In the genomic region with DNA sequence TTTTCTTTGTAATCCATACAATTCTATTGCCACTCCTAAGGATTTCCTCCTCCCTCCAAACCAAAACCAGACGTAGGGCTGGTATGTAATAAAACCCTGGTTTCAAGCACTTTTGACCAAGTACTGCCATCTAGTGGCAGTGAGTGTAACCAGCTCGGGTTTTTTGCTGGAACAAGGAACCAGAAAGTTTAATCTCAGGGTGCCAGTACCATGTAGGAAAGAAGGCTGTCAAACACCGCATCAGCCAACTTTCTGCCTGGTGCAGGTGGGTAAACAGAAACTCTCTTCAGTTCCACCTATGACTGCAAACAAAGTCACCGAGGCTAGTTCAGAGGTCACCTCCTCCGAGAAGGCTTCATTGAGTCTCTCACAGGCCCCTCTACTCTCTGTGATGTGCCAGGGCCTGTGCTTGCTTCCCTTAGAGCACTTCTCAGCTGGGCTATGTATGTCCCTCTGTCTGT, we compare ENCODE assay signal across 8 cellular contexts. TPM values are rescaled to one million over a fixed set of nuclear protein-coding genes. Genes with fewer than 3 reads are reported as not detected.
DNase-seq lines count a peak whose midpoint lies in the region; ATAC-seq and TF ChIP-seq lines count a peak whose summit lies in the region.

No MANE protein-coding gene starts in this region.

- peaks cover 0 to 2% (median 0%) of the 10 kb centered on the region in 7 donors for H3K9me3 Mint-ChIP-seq in naive B cell

- POLR2A ChIA-PET in GM10248 (lab: Yijun Ruan, JAX): no interaction called here

- no peaks in the 10 kb centered on the region for H4K20me1 ChIP-seq in OCI-LY1 (ENCODE audit: insufficient read depth, low read length)

- TF ChIP-seq POLR2A in thyroid gland (IDR thresholded peaks at IDR 0.05): no peak

- no peak overlapping the region for H3K27ac Mint-ChIP-seq in naive B cell

- no peaks in the 10 kb centered on the region for H3K79me2 ChIP-seq in OCI-LY1 (ENCODE audit: insufficient read depth, low read length)

- CTCF ChIA-PET in GM10248 (lab: Yijun Ruan, JAX): interaction anchor here (0.9 to 5.1 kb wide), 14 partner anchors 9 to 758 kb away, joined by 3 to 111 read pairs (median 4); partner anchors contain the start of gene THNSL2

- H3K36me3 Mint-ChIP-seq in naive B cell: no peaks in the 10 kb centered on the region

- H3K9me3 ChIP-seq in OCI-LY1 (ENCODE audit: low read length) (no peaks in the 10 kb centered on the region), thyroid gland (no peaks in the 10 kb centered on the region)

- no peaks in the 10 kb centered on the region for H3K9me2 ChIP-seq in OCI-LY1 (ENCODE audit: low read depth, low read length)

- WGBS in thyroid gland, 2 donors: 27 to 34% methylated on average over 5 of the region's 5 CpGs

- DNase-seq in GM10248 (ENCODE audit: extremely low spot score) (peak; percentile 57), HL-60 (ENCODE audit: low read depth in 1 of 2, low spot score in 1 of 2) (peak; percentile 23 to 75), activated T-cell treated with anti-CD3 and anti-CD28 coated beads for 4 hours (peak; percentile 44), naive B cell (peak; percentile 47), thyroid gland (peak; percentile 46 to 48)

- H3K4me3 Mint-ChIP-seq in naive B cell: peak overlapping the region in 1 of 8 donors; percentile 18

- ATAC-seq in esophagus mucosa (peak; percentile 69), naive B cell (ENCODE audit: low read depth in 2 of 2) (peak; percentile 30 to 67), GM21737 (IDR thresholded peaks at IDR 0.05; ENCODE audit: unreplicated experiment) (no peak)

- H3K36me3 ChIP-seq in OCI-LY1 (ENCODE audit: insufficient read depth, low read length) (no peaks in the 10 kb centered on the region), thyroid gland (no peaks in the 10 kb centered on the region)

- H3K4me1 ChIP-seq in OCI-LY1 (ENCODE audit: insufficient read depth, low read length, severe bottlenecking): no peaks in the 10 kb centered on the region
- H3K4me1 ChIP-seq in thyroid gland: no peaks in the 10 kb centered on the region

- no peak overlapping the region for H3K4me2 ChIP-seq in OCI-LY1 (ENCODE audit: low read length)

- no peak overlapping the region for H3K9ac ChIP-seq in OCI-LY1 (ENCODE audit: low read length)

- peaks cover 0 to 5% (median 0%) of the 10 kb centered on the region in 3 donors for H3K27me3 Mint-ChIP-seq in naive B cell

- H3K4me3 ChIP-seq in HL-60 (replicated peaks; ENCODE audit: insufficient read depth, low read length) (no peak overlapping the region), OCI-LY1 (ENCODE audit: low read depth, low read length, poor library complexity, severe bottlenecking) (no peak overlapping the region), thyroid gland (replicated peaks in 1 of 3) (no peak overlapping the region)

- peak; percentile 73 for TF ChIP-seq CTCF in GM10248 (IDR thresholded peaks at IDR 0.05; ENCODE audit: control extremely low read depth, extremely low read depth, low read depth, missing control alignments)
- peak; percentile 52 for TF ChIP-seq CTCF in HL-60 (IDR thresholded peaks at IDR 0.05; ENCODE audit: insufficient read depth, low read length)
- peak; percentile 90 for TF ChIP-seq CTCF in OCI-LY1 (IDR thresholded peaks at IDR 0.05; ENCODE audit: low read length)
- peak; percentile 55 to 80 (median 64) for TF ChIP-seq CTCF in thyroid gland (IDR thresholded peaks at IDR 0.05)

- H3K4me1 Mint-ChIP-seq in naive B cell: peaks cover 0 to 6% (median 4%) of the 10 kb centered on the region in 3 donors

- H2AFZ ChIP-seq in OCI-LY1 (ENCODE audit: low read length): no peak overlapping the region

- intact Hi-C loops in thyroid gland (cut with DNase I): loop anchor here (2.0 kb wide), 1 partner anchor 99 kb away; no protein-coding TSS in a partner anchor

- H3F3A ChIP-seq in OCI-LY1 (ENCODE audit: insufficient read depth, low read length): no peaks in the 10 kb centered on the region

- H3K27me3 ChIP-seq in HL-60 (ENCODE audit: insufficient read depth, poor library complexity, severe bottlenecking) (no peaks in the 10 kb centered on the region), OCI-LY1 (ENCODE audit: insufficient read depth, low read length) (no peaks in the 10 kb centered on the region), thyroid gland (no peaks in the 10 kb centered on the region)

- no peak overlapping the region for H3K27ac ChIP-seq in HL-60 (replicated peaks)
- no peak overlapping the region for H3K27ac ChIP-seq in OCI-LY1 (ENCODE audit: low read depth, low read length, poor library complexity, severe bottlenecking)
- H3K27ac ChIP-seq in thyroid gland: no peak overlapping the region

RNA-seq across cellular contexts. Expression of gene THNSL2, which starts 10.2 kb away (rescaled TPM):
- total RNA-seq in esophagus mucosa (6.5 TPM), thyroid gland (10 to 100 TPM in 3 of 4 donors, 1 to 10 TPM in 1; 4.5 to 45.7 (median 35.8) TPM)
- polyA plus RNA-seq in naive B cell (ENCODE audit: low read depth in 6 of 6): 1 to 10 TPM in 5 of 6 donors, not detected in 1; 1.1 to 4.3 (median 1.2) TPM

RNA-seq across cellular contexts. Expression of gene FABP1, which starts 32.1 kb away (rescaled TPM):
- total RNA-seq in esophagus mucosa (not detected), thyroid gland (not detected)
- not detected for polyA plus RNA-seq in naive B cell (ENCODE audit: low read depth in 6 of 6)
